In genomic region chr20:54625497-54625896, GRCh38 we compare ENCODE assay signal across 21 cellular contexts.
"Had no signal": no experiment of that assay in that cellular context is flagged by ENCODE, and none has a peak within 500 bp of the region (broad histone marks: within the 10 kb centered on the region; RNA-seq: fewer than 3 reads in every experiment).

No MANE protein-coding gene starts in this region.

- H3K36me3 ChIP-seq: esophagus muscularis mucosa, left ventricle myocardium inferior, suprapubic skin, tibial nerve had no signal

- DNase-seq: activated CD4-positive, alpha-beta T cell treated with anti-CD3 and anti-CD28 coated beads for 1 hour; activated CD4-positive, alpha-beta T cell treated with anti-CD3 and anti-CD28 coated beads, Interleukin-2, amount 50 U/mL, for 1 hour; activated CD8-positive, alpha-beta T cell treated with anti-CD3 and anti-CD28 coated beads, Interleukin-2, amount 10 ng/mL, durations not matched to agents 7 days and 5 days; activated gamma-delta T cell; activated naive CD4-positive, alpha-beta T cell treated with anti-CD3 and anti-CD28 coated beads, Interleukin-2, amount 50 U/mL, for 16 hours; activated naive CD8-positive, alpha-beta T cell treated with anti-CD3 and anti-CD28 coated beads, Interleukin-2, amount 50 U/mL, for 24 hours; dorsolateral prefrontal cortex; effector memory CD8-positive, alpha-beta T cell; left ventricle myocardium inferior; natural killer cell; stimulated activated CD4-positive, alpha-beta T cell treated with anti-CD3 and anti-CD28 coated beads, Interleukin-1b, Interleukin-23, amount 100 ng/mL, for 48 hours; stimulated activated naive CD8-positive, alpha-beta T cell treated with anti-CD3 and anti-CD28 coated beads, Interleukin-15, amount 100 ng/mL, for 72 hours; T-helper 9 cell had no signal

- H3K27ac ChIP-seq: esophagus muscularis mucosa, left ventricle myocardium inferior, skin epidermis, suprapubic skin had no signal

- H3K27ac Mint-ChIP-seq: activated CD8-positive, alpha-beta T cell treated with anti-CD3 and anti-CD28 coated beads, Interleukin-2, amount 10 ng/mL, durations not matched to agents 7 days and 5 days; activated naive CD8-positive, alpha-beta T cell treated with anti-CD3 and anti-CD28 coated beads, Interleukin-2, amount 50 U/mL, for 24 hours; activated T-helper 1 cell treated with anti-CD3 and anti-CD28 coated beads, Interleukin-12 subunit alpha, Interleukin-12 subunit beta, Interleukin-2, Interleukin-4 antibody, amounts not matched to agents 30 ng/mL and 10 ng/mL and 1 ng/mL, durations not matched to agents 14 hours and 24 hours and 36 hours; effector memory CD8-positive, alpha-beta T cell; natural killer cell; stimulated activated effector memory CD8-positive, alpha-beta T cell treated with anti-CD3 and anti-CD28 coated beads, Interleukin-12 subunit alpha, Interleukin-12 subunit beta, amount 100 ng/mL, for 72 hours; stimulated activated naive CD8-positive, alpha-beta T cell treated with anti-CD3 and anti-CD28 coated beads, Interleukin-15, amount 100 ng/mL, for 72 hours had no signal

- H3K27me3 ChIP-seq: esophagus muscularis mucosa, suprapubic skin, tibial nerve had no signal

- H3K9me3 Mint-ChIP-seq: activated naive CD8-positive, alpha-beta T cell treated with anti-CD3 and anti-CD28 coated beads, Interleukin-2, amount 50 U/mL, for 24 hours; activated T-helper 1 cell treated with anti-CD3 and anti-CD28 coated beads, Interleukin-12 subunit alpha, Interleukin-12 subunit beta, Interleukin-2, Interleukin-4 antibody, amounts not matched to agents 30 ng/mL and 10 ng/mL and 1 ng/mL, durations not matched to agents 14 hours and 24 hours and 36 hours; central memory CD8-positive, alpha-beta T cell; mesothelial cell of epicardium; natural killer cell; stimulated activated effector memory CD8-positive, alpha-beta T cell treated with anti-CD3 and anti-CD28 coated beads, Interleukin-12 subunit alpha, Interleukin-12 subunit beta, amount 100 ng/mL, for 72 hours; stimulated activated naive CD8-positive, alpha-beta T cell treated with anti-CD3 and anti-CD28 coated beads, Interleukin-15, amount 100 ng/mL, for 72 hours had no signal

- H3K4me3 ChIP-seq: esophagus muscularis mucosa, left ventricle myocardium inferior, skin epidermis, suprapubic skin had no signal

- H3K36me3 Mint-ChIP-seq: mesothelial cell of epicardium; natural killer cell; stimulated activated effector memory CD8-positive, alpha-beta T cell treated with anti-CD3 and anti-CD28 coated beads, Interleukin-12 subunit alpha, Interleukin-12 subunit beta, amount 100 ng/mL, for 72 hours had no signal

- H3K4me1 Mint-ChIP-seq: activated naive CD8-positive, alpha-beta T cell treated with anti-CD3 and anti-CD28 coated beads, Interleukin-2, amount 50 U/mL, for 24 hours; central memory CD8-positive, alpha-beta T cell; natural killer cell; stimulated activated effector memory CD8-positive, alpha-beta T cell treated with anti-CD3 and anti-CD28 coated beads, Interleukin-12 subunit alpha, Interleukin-12 subunit beta, amount 100 ng/mL, for 72 hours; stimulated activated naive CD8-positive, alpha-beta T cell treated with anti-CD3 and anti-CD28 coated beads, Interleukin-15, amount 100 ng/mL, for 72 hours had no signal

- H3K9me3 ChIP-seq: esophagus muscularis mucosa, left ventricle myocardium inferior, suprapubic skin, tibial nerve had no signal

- H3K4me3 Mint-ChIP-seq: activated CD8-positive, alpha-beta T cell treated with anti-CD3 and anti-CD28 coated beads, Interleukin-2, amount 10 ng/mL, durations not matched to agents 7 days and 5 days; activated naive CD8-positive, alpha-beta T cell treated with anti-CD3 and anti-CD28 coated beads, Interleukin-2, amount 50 U/mL, for 24 hours; activated T-helper 1 cell treated with anti-CD3 and anti-CD28 coated beads, Interleukin-12 subunit alpha, Interleukin-12 subunit beta, Interleukin-2, Interleukin-4 antibody, amounts not matched to agents 30 ng/mL and 10 ng/mL and 1 ng/mL, durations not matched to agents 14 hours and 24 hours and 36 hours; central memory CD8-positive, alpha-beta T cell; effector memory CD8-positive, alpha-beta T cell; mesothelial cell of epicardium; natural killer cell; stimulated activated effector memory CD8-positive, alpha-beta T cell treated with anti-CD3 and anti-CD28 coated beads, Interleukin-12 subunit alpha, Interleukin-12 subunit beta, amount 100 ng/mL, for 72 hours; stimulated activated naive CD8-positive, alpha-beta T cell treated with anti-CD3 and anti-CD28 coated beads, Interleukin-15, amount 100 ng/mL, for 72 hours had no signal
